ENCODE assay signal across 10 cellular contexts in the genomic region with DNA sequence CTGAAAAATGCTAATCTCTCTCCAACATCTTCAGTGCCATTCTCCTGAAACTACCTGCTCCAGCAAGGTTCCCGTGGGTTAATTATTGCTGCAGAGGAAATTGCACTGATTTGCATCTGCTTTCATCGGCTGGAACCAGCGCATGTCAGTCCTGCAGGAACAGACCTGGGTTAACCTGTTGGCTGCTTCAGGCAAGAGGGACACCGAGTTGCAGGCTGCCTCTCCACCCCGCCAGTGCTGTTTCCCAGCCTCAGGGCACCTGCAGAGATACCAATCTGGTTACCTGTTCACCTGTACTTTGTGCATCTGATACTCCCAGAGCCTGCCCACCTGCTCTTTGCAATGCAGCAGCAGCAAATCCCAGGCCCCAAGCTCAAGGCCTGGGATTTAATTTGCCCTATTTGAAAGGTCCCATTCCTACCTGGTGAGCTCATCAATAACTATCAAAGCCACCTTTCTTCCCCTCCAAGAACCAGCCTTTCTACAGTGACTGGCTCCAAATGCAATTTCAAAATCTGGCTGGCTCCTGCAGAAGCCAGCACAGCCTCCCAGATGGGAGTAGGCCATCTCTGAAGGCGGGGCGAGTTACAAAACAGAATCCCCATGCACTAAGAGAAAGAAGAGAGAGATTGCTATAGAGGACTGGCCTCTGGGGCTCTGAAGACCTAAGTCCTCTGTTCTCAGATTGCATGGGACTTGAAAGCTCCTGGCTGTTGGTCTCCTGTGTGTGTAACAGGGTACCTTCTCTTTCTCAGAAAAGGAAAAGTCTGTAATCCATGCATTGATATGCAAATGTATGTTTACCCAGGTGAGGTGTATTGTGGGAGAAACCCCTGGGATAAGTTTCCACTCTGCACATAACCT.
DNase-seq lines count a peak whose midpoint lies in the region; ATAC-seq, FAIRE-seq and TF ChIP-seq lines count a peak whose summit lies in the region.
"Had no signal": no experiment of that assay in that cellular context is flagged by ENCODE, and none has a peak within 500 bp of the region (broad histone marks: within the 10 kb centered on the region; RNA-seq: fewer than 3 reads in every experiment).

No MANE protein-coding gene starts in this region.

- H3K4me1 Mint-ChIP-seq in nephron progenitor cell = peaks cover 58% of the 10 kb centered on the region
- peaks cover 24% of the 10 kb centered on the region for H3K4me1 Mint-ChIP-seq in endothelial cell (ENCODE audit: unreplicated experiment)

- H3K36me3 Mint-ChIP-seq in nephron progenitor cell (ENCODE audit: low read depth) = no peaks in the 10 kb centered on the region
- no peaks in the 10 kb centered on the region for H3K36me3 Mint-ChIP-seq in endothelial cell (ENCODE audit: low read depth, unreplicated experiment)

- FAIRE-seq in A549 (lab: Jason Lieb, UNC) (no peak), GM12892 (lab: Jason Lieb, UNC) (no peak)

- H3K9me3 ChIP-seq in A549 (no peaks in the 10 kb centered on the region), breast epithelium (no peaks in the 10 kb centered on the region), liver (ENCODE audit: control insufficient read depth in 4 of 4, low read length in 3 of 4) (no peaks in the 10 kb centered on the region)

- TF ChIP-seq EP300 in A549 (IDR thresholded peaks at IDR 0.05) = no peak

- H3K4me3 Mint-ChIP-seq in nephron progenitor cell (no peak overlapping the region), endothelial cell (ENCODE audit: unreplicated experiment) (no peak overlapping the region)
- H3K4me3 Mint-ChIP-seq: CD14-positive monocyte had no signal

- no peak for TF ChIP-seq RAD21 in A549 (conservative IDR thresholded peaks at IDR 0.05 in 1 of 2, IDR thresholded peaks at IDR 0.05 in 1 of 2)
- TF ChIP-seq RAD21 in liver (IDR thresholded peaks at IDR 0.05) = peak in 1 of 2 donors; percentile 24

- CTCF ChIA-PET in A549 (lab: Yijun Ruan, JAX) = interaction anchor here (1.7 to 2.5 kb wide), 2 partner anchors 10 to 23 kb away, joined by 5 to 8 read pairs; no protein-coding TSS in a partner anchor

- H3K4me1 ChIP-seq in A549 = peaks cover 29% of the 10 kb centered on the region
- peaks cover 0 to 17% of the 10 kb centered on the region in 2 donors for H3K4me1 ChIP-seq in breast epithelium
- peaks cover 2 to 27% (median 17%) of the 10 kb centered on the region in 4 donors for H3K4me1 ChIP-seq in liver (ENCODE audit: control insufficient read depth in 4 of 4, insufficient read depth in 4 of 4, low read length in 3 of 4)

- peak in 1 of 2 experiments; percentile 46; a peak in 3 of 6 replicates for ATAC-seq in A549

- DNase-seq in A549 (ENCODE audit: low read depth in 1 of 2, low spot score in 1 of 2) (no peak), NCI-H1048 (lab: John Stamatoyannopoulos, UW) (peak; percentile 59), breast epithelium (ENCODE audit: low spot score in 2 of 2) (peak in 1 of 2 donors; percentile 85), nephron progenitor cell (no peak), endothelial cell (ENCODE audit: low spot score) (no peak), NCI-H2227 treated with DMSO at 0.1 percent for 48 hours (lab: John Stamatoyannopoulos, UW) (no peak), GM12892 (ENCODE audit: insufficient read length) (no peak)
- DNase-seq: stimulated activated CD4-positive, alpha-beta T cell treated with anti-CD3 and anti-CD28 coated beads, Interleukin-4, amount 100 ng/mL, for 24 hours had no signal

- intact Hi-C loops in breast epithelium (cut with DNase I; ENCODE audit: low total_unique reads) = no loop called here

- H3K27ac Mint-ChIP-seq in nephron progenitor cell = no peak overlapping the region
- H3K27ac Mint-ChIP-seq in endothelial cell (ENCODE audit: unreplicated experiment) = no peak overlapping the region

- H3K27me3 Mint-ChIP-seq in nephron progenitor cell (ENCODE audit: low read depth, poor library complexity) (peaks cover 10% of the 10 kb centered on the region), endothelial cell (ENCODE audit: unreplicated experiment) (no peaks in the 10 kb centered on the region)

- H3K9ac ChIP-seq in liver (ENCODE audit: low read depth in 1 of 2, low read length in 2 of 2) = no peak overlapping the region

- TF ChIP-seq CTCF in A549 (IDR thresholded peaks at IDR 0.05) = no peak
- no peak for TF ChIP-seq CTCF in breast epithelium (IDR thresholded peaks at IDR 0.05)
- no peak for TF ChIP-seq CTCF in liver (IDR thresholded peaks at IDR 0.05; ENCODE audit: low read depth, low read length, missing input control)
- no peak for TF ChIP-seq CTCF in nephron progenitor cell (IDR thresholded peaks at IDR 0.05)
- TF ChIP-seq CTCF in endothelial cell (IDR thresholded peaks at IDR 0.05; ENCODE audit: unreplicated experiment) = no peak

- H3K4me3 ChIP-seq in A549 (no peak overlapping the region), breast epithelium (no peak overlapping the region), liver (ENCODE audit: low read depth in 1 of 3, low read length in 3 of 3) (no peak overlapping the region)

- no peaks in the 10 kb centered on the region for H3K36me3 ChIP-seq in breast epithelium
- H3K36me3 ChIP-seq in liver (ENCODE audit: control insufficient read depth in 4 of 4, insufficient read depth in 3 of 4, low read depth in 1 of 4, low read length in 3 of 4) = peaks cover 0 to 6% (median 2%) of the 10 kb centered on the region in 4 donors

- H3K27ac ChIP-seq in A549 (peak overlapping the region; percentile 45 to 76; a peak in 4 of 6 replicates), breast epithelium (peak overlapping the region; percentile 85 to 86), liver (ENCODE audit: low read depth in 1 of 2, low read length in 2 of 2) (peak overlapping the region; percentile 88 to 95)

- WGBS in A549 (ENCODE audit: missing lambda C conversion rate) = 74% methylated on average over 7 of the region's 7 CpGs
- 37% methylated on average over 7 of the region's 7 CpGs for WGBS in liver

- TF ChIP-seq POLR2A in A549 (IDR thresholded peaks at IDR 0.05; ENCODE audit: low read length) = no peak
- TF ChIP-seq POLR2A in breast epithelium (IDR thresholded peaks at IDR 0.05) = no peak
- no peak for TF ChIP-seq POLR2A in GM12892 (IDR thresholded peaks at IDR 0.05; ENCODE audit: low read depth, low read length)

- POLR2A ChIA-PET in A549 (lab: Yijun Ruan, JAX) = no interaction called here

- H3K27me3 ChIP-seq in breast epithelium (no peaks in the 10 kb centered on the region), liver (ENCODE audit: control insufficient read depth in 4 of 4, insufficient read depth in 4 of 4, low read length in 3 of 4) (no peaks in the 10 kb centered on the region)

- H3K9me3 Mint-ChIP-seq in nephron progenitor cell (no peaks in the 10 kb centered on the region), endothelial cell (ENCODE audit: unreplicated experiment) (no peaks in the 10 kb centered on the region)

- 0 out of 3 replicates have a peak overlapping the region, but pooled peaks have one; percentile 5 for H3K4me2 ChIP-seq in A549

TF ChIP-seq in A549, 52 proteins besides CTCF, POLR2A, EP300 and RAD21:
- TF ChIP-seq, protein P1, sequence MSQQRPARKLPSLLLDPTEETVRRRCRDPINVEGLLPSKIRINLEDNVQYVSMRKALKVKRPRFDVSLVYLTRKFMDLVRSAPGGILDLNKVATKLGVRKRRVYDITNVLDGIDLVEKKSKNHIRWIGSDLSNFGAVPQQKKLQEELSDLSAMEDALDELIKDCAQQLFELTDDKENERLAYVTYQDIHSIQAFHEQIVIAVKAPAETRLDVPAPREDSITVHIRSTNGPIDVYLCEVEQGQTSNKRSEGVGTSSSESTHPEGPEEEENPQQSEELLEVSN (IDR thresholded peaks at IDR 0.05; ENCODE audit: borderline replicate concordance, low read depth) = no peak
- TF ChIP-seq HOXB5 (CRISPR knock-in tag; IDR thresholded peaks at IDR 0.05) (no peak), RNF2 (IDR thresholded peaks at IDR 0.05; ENCODE audit: borderline replicate concordance, low read depth) (no peak), KDM5A (IDR thresholded peaks at IDR 0.05) (no peak), GATA3 (IDR thresholded peaks at IDR 0.05; ENCODE audit: borderline replicate concordance) (no peak)
- TF ChIP-seq, protein P2, sequence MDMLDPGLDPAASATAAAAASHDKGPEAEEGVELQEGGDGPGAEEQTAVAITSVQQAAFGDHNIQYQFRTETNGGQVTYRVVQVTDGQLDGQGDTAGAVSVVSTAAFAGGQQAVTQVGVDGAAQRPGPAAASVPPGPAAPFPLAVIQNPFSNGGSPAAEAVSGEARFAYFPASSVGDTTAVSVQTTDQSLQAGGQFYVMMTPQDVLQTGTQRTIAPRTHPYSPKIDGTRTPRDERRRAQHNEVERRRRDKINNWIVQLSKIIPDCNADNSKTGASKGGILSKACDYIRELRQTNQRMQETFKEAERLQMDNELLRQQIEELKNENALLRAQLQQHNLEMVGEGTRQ (IDR thresholded peaks at IDR 0.05) = no peak

TF ChIP-seq in liver, 16 proteins besides CTCF, POLR2A, EP300 and RAD21 (continues in another document):
- TF ChIP-seq, protein P3, sequence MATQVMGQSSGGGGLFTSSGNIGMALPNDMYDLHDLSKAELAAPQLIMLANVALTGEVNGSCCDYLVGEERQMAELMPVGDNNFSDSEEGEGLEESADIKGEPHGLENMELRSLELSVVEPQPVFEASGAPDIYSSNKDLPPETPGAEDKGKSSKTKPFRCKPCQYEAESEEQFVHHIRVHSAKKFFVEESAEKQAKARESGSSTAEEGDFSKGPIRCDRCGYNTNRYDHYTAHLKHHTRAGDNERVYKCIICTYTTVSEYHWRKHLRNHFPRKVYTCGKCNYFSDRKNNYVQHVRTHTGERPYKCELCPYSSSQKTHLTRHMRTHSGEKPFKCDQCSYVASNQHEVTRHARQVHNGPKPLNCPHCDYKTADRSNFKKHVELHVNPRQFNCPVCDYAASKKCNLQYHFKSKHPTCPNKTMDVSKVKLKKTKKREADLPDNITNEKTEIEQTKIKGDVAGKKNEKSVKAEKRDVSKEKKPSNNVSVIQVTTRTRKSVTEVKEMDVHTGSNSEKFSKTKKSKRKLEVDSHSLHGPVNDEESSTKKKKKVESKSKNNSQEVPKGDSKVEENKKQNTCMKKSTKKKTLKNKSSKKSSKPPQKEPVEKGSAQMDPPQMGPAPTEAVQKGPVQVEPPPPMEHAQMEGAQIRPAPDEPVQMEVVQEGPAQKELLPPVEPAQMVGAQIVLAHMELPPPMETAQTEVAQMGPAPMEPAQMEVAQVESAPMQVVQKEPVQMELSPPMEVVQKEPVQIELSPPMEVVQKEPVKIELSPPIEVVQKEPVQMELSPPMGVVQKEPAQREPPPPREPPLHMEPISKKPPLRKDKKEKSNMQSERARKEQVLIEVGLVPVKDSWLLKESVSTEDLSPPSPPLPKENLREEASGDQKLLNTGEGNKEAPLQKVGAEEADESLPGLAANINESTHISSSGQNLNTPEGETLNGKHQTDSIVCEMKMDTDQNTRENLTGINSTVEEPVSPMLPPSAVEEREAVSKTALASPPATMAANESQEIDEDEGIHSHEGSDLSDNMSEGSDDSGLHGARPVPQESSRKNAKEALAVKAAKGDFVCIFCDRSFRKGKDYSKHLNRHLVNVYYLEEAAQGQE (IDR thresholded peaks at IDR 0.05) = no peak
- TF ChIP-seq NR2F2 (IDR thresholded peaks at IDR 0.05) = no peak
- no peak for TF ChIP-seq RXRA (IDR thresholded peaks at IDR 0.05)
- TF ChIP-seq HNF4A (conservative IDR thresholded peaks at IDR 0.05) = peak in 1 of 2 donors; percentile 13
